In the genomic region with DNA sequence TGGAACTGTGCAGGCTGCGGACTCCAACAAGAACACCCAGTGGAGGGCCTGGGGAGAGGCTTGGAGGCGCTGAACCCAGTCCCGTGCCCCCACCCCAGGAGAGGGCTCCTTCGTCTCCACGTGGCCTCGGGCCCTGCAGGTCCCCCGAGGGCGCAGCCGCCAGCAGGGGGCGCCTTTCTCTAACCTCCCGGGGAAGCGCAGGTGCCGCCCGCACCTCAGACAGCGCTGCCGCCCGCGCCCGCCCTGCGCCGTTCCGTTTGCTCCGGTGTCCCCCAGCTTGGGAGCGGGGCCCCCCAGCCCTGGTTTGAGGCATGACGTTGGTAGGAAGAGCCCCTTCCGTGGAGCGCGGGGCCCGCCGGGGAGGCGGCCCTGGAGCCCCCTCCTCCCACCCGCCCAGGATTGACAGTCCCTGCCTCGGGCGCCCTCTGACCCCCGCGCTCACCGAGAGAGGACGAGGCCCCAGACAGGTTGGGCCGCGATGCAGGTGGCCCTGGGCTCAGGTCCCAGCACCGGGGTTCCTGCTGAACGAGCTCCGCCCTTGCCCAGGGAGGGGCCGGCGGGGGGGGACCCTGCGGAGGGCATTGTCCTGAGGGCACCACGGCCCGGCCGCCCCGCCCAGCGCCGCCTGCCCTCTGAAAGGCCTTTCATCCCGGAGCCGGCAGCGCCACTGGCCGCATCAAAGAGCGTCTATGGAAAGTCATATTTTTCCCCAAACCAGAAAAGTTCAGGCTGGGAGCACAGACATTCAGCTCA, we compare ENCODE assay signal across 8 cellular contexts. TPM values are rescaled to one million over a fixed set of nuclear protein-coding genes. Genes with fewer than 3 reads are reported as not detected.
DNase-seq lines count a peak whose midpoint lies in the region; ATAC-seq and TF ChIP-seq lines count a peak whose summit lies in the region.

No MANE protein-coding gene starts in this region.

- H3K36me3 ChIP-seq in SU-DHL-6 (ENCODE audit: low read length) (no peaks in the 10 kb centered on the region), upper lobe of right lung (no peaks in the 10 kb centered on the region)

- peaks cover 3% of the 10 kb centered on the region for H3K4me1 Mint-ChIP-seq in activated naive CD8-positive, alpha-beta T cell treated with anti-CD3 and anti-CD28 coated beads, Interleukin-2, amount 50 U/mL, for 24 hours

- H3K9ac ChIP-seq in SU-DHL-6 (ENCODE audit: low read length) = no peak overlapping the region

- no peak overlapping the region for H3K27ac ChIP-seq in SU-DHL-6 (ENCODE audit: low read depth, low read length)
- peak overlapping the region; percentile 70 for H3K27ac ChIP-seq in upper lobe of right lung

- H3K4me3 Mint-ChIP-seq in activated naive CD8-positive, alpha-beta T cell treated with anti-CD3 and anti-CD28 coated beads, Interleukin-2, amount 50 U/mL, for 24 hours = no peak overlapping the region

- no peaks in the 10 kb centered on the region for H4K20me1 ChIP-seq in SU-DHL-6 (ENCODE audit: low read depth, low read length)

- H3K9me3 ChIP-seq in SU-DHL-6 (ENCODE audit: insufficient read depth, low read length) = peaks cover 10% of the 10 kb centered on the region; the same call in 1 of the 2 replicates
- no peaks in the 10 kb centered on the region for H3K9me3 ChIP-seq in upper lobe of right lung

- H3K27me3 Mint-ChIP-seq in activated naive CD8-positive, alpha-beta T cell treated with anti-CD3 and anti-CD28 coated beads, Interleukin-2, amount 50 U/mL, for 24 hours = peaks cover 1% of the 10 kb centered on the region

- peaks cover 15% of the 10 kb centered on the region for H3K4me1 ChIP-seq in upper lobe of right lung

- H3K27me3 ChIP-seq in SU-DHL-6 (ENCODE audit: low read length) (no peaks in the 10 kb centered on the region), upper lobe of right lung (no peaks in the 10 kb centered on the region)

- peak; percentile 97 for ATAC-seq in activated naive CD8-positive, alpha-beta T cell treated with anti-CD3 and anti-CD28 coated beads, Interleukin-2, amount 50 U/mL, for 24 hours
- ATAC-seq in left ventricle myocardium superior (peak; percentile 96), upper lobe of right lung (peak; percentile 92)

- no peaks in the 10 kb centered on the region for H3K79me2 ChIP-seq in SU-DHL-6 (ENCODE audit: insufficient read depth, low read length)

- no peaks in the 10 kb centered on the region for H3K36me3 Mint-ChIP-seq in activated naive CD8-positive, alpha-beta T cell treated with anti-CD3 and anti-CD28 coated beads, Interleukin-2, amount 50 U/mL, for 24 hours (ENCODE audit: low read depth)

- H2AFZ ChIP-seq in SU-DHL-6 (ENCODE audit: low read depth, low read length, severe bottlenecking) = no peak overlapping the region

- peak; percentile 20 for TF ChIP-seq CTCF in SU-DHL-6 (IDR thresholded peaks at IDR 0.05; ENCODE audit: insufficient read depth, low read length, poor library complexity, severe bottlenecking)
- peak; percentile 91 for TF ChIP-seq CTCF in upper lobe of right lung (IDR thresholded peaks at IDR 0.05)

- no peaks in the 10 kb centered on the region for H3K9me2 ChIP-seq in SU-DHL-6 (replicated peaks; ENCODE audit: insufficient read depth, low read length)

- no peak overlapping the region for H3K27ac Mint-ChIP-seq in activated naive CD8-positive, alpha-beta T cell treated with anti-CD3 and anti-CD28 coated beads, Interleukin-2, amount 50 U/mL, for 24 hours

- H3F3A ChIP-seq in SU-DHL-6 (ENCODE audit: insufficient read depth) = no peaks in the 10 kb centered on the region

- intact Hi-C loops in left ventricle myocardium superior (cut with micrococcal nuclease) (no loop called here), upper lobe of right lung (cut with DNase I) (loop anchor here (5.0 kb wide), 1 partner anchor 184 kb away; the partner anchor contains the start of gene PDGFA)

- no peak overlapping the region for H3K4me3 ChIP-seq in SU-DHL-6 (ENCODE audit: insufficient read depth, low read length, poor library complexity, severe bottlenecking)
- H3K4me3 ChIP-seq in upper lobe of right lung = peak overlapping the region; percentile 46

- peaks cover 9% of the 10 kb centered on the region for H3K9me3 Mint-ChIP-seq in activated naive CD8-positive, alpha-beta T cell treated with anti-CD3 and anti-CD28 coated beads, Interleukin-2, amount 50 U/mL, for 24 hours

- peak in 12 of 14 donors; percentile 24 to 82 (median 52) for DNase-seq in C1 segment of cervical spinal cord (lab: John Stamatoyannopoulos, UW)
- peak; percentile 81 for DNase-seq in HT-29 (ENCODE audit: low spot score)
- peak; percentile 97 for DNase-seq in activated naive CD8-positive, alpha-beta T cell treated with anti-CD3 and anti-CD28 coated beads, Interleukin-2, amount 50 U/mL, for 24 hours
- DNase-seq in left ventricle myocardium superior = peak; percentile 93
- DNase-seq in putamen (ENCODE audit: low spot score) = peak; percentile 50
- DNase-seq in upper lobe of right lung = peak; percentile 94
- DNase-seq in NCI-H510A (lab: John Stamatoyannopoulos, UW) = no peak

- H3K4me2 ChIP-seq in SU-DHL-6 (ENCODE audit: low read depth, low read length, poor library complexity, severe bottlenecking) = no peak overlapping the region

RNA-seq across cellular contexts. Expression of gene FOXL3, which starts 42.9 kb away (rescaled TPM):
- total RNA-seq in HT-29 (2014; rRNA removed; shearing (Covaris generic)) = not detected in 2 replicates
- total RNA-seq in left ventricle myocardium superior (not detected), upper lobe of right lung (not detected)
